8 cellular contexts compared by ENCODE assay signal in the genomic region with DNA sequence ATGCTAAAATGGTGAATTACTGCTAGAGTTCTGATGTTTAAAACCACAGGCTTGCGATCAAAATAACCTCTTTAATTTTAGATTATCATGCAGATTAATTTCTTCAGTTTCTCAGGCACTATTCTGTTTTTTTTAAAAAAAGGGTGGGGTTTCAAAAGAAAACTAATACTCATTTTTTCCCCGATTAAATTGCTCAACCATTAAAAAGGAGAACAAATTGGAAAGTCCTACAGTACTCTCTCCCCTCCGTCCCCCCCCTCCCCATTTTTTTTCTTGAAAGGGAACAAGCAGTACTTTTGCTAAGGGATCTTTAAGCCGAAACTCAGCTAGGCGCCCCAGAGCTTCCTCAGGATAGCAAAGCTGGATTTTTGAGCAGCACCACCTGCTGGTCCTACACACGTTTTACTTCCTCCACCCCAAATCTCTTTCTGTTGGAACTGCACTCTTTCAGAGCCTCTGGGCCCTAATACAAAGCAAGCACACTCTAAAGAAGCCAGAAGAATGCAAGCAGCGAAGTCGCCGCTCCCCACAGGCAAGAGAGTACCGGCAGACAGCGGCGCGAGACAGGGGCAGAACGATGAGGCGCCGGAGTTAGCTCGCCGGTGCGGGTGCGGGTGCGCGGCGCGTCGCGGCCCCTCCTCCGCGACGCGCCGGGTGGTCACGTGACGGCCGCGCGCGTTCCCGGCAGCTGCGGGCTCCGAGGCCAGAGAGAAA. TPM values are rescaled to one million over a fixed set of nuclear protein-coding genes. Genes with fewer than 3 reads are reported as not detected.
DNase-seq lines count a peak whose midpoint lies in the region; ATAC-seq and TF ChIP-seq lines count a peak whose summit lies in the region.

A gene with protein sequence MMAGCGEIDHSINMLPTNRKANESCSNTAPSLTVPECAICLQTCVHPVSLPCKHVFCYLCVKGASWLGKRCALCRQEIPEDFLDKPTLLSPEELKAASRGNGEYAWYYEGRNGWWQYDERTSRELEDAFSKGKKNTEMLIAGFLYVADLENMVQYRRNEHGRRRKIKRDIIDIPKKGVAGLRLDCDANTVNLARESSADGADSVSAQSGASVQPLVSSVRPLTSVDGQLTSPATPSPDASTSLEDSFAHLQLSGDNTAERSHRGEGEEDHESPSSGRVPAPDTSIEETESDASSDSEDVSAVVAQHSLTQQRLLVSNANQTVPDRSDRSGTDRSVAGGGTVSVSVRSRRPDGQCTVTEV (plus strand): TSS at position 687 of the 714 bp plus-strand sequence. CDS start 13,475 bp downstream, outside the sequence.

- H3K36me3 ChIP-seq in duodenal mucosa (ENCODE audit: control insufficient read depth in 1 of 2, insufficient read depth in 2 of 2, low read length in 2 of 2): no peaks in the 10 kb centered on the region

- WGBS in lower leg skin, 2 donors: 0% methylated on average over 7 to 28 of the region's 40 CpGs

- ATAC-seq in GM19351 (IDR thresholded peaks at IDR 0.05; ENCODE audit: unreplicated experiment) (peak; percentile 77), HG03520 (IDR thresholded peaks at IDR 0.05; ENCODE audit: unreplicated experiment) (peak; percentile 77)

- H3K4me3 ChIP-seq in duodenal mucosa (ENCODE audit: low read depth in 1 of 2, low read length in 2 of 2): peak within 1 kb of the TSS; percentile 97 to 98
- peak within 1 kb of the TSS; percentile 97 for H3K4me3 ChIP-seq in lower leg skin (ENCODE audit: low read depth, poor library complexity, severe bottlenecking)

- TF ChIP-seq POLR2A in lower leg skin (IDR thresholded peaks at IDR 0.05): no peak

- H3K4me1 ChIP-seq in duodenal mucosa (ENCODE audit: control insufficient read depth in 1 of 2, insufficient read depth in 2 of 2, low read length in 2 of 2): peaks cover 11 to 20% of the 10 kb centered on the region in 2 donors

- peak within 1 kb of the TSS; percentile 92 to 95 for H3K9ac ChIP-seq in duodenal mucosa (ENCODE audit: low read depth in 1 of 2, low read length in 2 of 2)

- DNase-seq in NCI-H526 (lab: John Stamatoyannopoulos, UW): peak; percentile 81 to 95
- DNase-seq in activated CD4-positive, alpha-beta T cell treated with anti-CD3 and anti-CD28 coated beads, Interleukin-2, amount 50 U/mL, for 4 hours: peak; percentile 53
- peak; percentile 85 to 96 for DNase-seq in lower leg skin (ENCODE audit: low spot score in 2 of 2)
- peak; percentile 61 to 69 for DNase-seq in stimulated activated CD4-positive, alpha-beta T cell treated with anti-CD3 and anti-CD28 coated beads, Interleukin-4, amount 100 ng/mL, for 4 hours

- no peaks in the 10 kb centered on the region for H3K9me3 ChIP-seq in duodenal mucosa (ENCODE audit: control insufficient read depth in 1 of 2, low read length in 2 of 2)

- no peaks in the 10 kb centered on the region for H3K27me3 ChIP-seq in duodenal mucosa (ENCODE audit: control insufficient read depth in 1 of 2, insufficient read depth in 2 of 2, low read length in 2 of 2)

- TF ChIP-seq CTCF in C4-2B (conservative IDR thresholded peaks at IDR 0.05) (peak; percentile 83), lower leg skin (IDR thresholded peaks at IDR 0.05) (peak in 1 of 3 donors; percentile 80)

- H3K27ac ChIP-seq in C4-2B: peak within 1 kb of the TSS; percentile 96
- H3K27ac ChIP-seq in duodenal mucosa (ENCODE audit: low read depth, low read length): peak within 1 kb of the TSS; percentile 99

- intact Hi-C loops in lower leg skin (cut with DNase I; ENCODE audit: low total_unique reads): no loop called here

RNA-seq across cellular contexts. Expression of the gene that starts here (rescaled TPM):
- total RNA-seq in lower leg skin: 10 to 100 TPM; 30.3 to 41.6 (median 35.1) TPM

Comparison
In these comparisons a context has a peak if more than half of its experiments do, and no peak if none do; other contexts are left out.
1. Peak in every context shown above with its lines: DNase-seq, ATAC-seq, H3K4me3 ChIP-seq and H3K27ac ChIP-seq.